8 cellular contexts compared by ENCODE assay signal in the genomic region with DNA sequence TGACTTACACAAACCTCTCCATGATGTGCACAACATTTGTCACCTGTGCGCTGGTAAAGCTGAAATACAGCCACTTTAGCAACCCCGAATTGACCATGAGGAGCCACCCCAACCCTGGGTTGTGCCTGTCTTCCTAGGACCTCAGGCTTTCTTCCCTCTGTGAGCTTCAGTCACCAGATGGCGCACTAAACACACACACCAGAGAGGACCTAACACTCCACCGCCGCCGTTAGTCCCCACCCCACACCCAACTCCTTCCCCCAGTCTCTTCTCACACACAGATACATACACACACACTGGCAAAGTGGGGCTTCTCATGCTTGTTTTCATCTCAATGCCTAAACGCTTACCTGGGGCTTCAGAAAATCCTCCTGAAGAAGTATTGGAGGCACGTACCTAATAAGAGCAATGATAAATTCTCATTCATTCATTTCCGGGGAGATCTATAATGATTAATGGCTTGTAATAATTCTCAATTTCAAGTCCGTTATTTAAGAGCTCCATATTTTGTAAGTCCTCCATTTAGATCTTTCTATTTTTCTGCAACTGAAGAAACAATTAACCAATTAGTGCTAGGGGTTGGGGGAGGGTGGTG. TPM values are rescaled to one million over a fixed set of nuclear protein-coding genes. Genes with fewer than 3 reads are reported as not detected.
DNase-seq lines count a peak whose midpoint lies in the region; ATAC-seq and TF ChIP-seq lines count a peak whose summit lies in the region.

No MANE protein-coding gene starts in this region.

- H3K9me3 Mint-ChIP-seq in activated T-cell treated with anti-CD3 and anti-CD28 coated beads, Interleukin-2, amount 50 U/mL, for 4 hours = no peaks in the 10 kb centered on the region

- peaks cover 46% of the 10 kb centered on the region for H3F3A ChIP-seq in PC-9 (ENCODE audit: insufficient read depth, low read depth)

- H4K91ac ChIP-seq in neuronal stem cell (ENCODE audit: low read depth, low read length, poor library complexity) = no peak overlapping the region

- TF ChIP-seq CTCF in KMS-11 (conservative IDR thresholded peaks at IDR 0.05; ENCODE audit: low read depth, low read length) = peak; percentile 93
- peak; percentile 91 for TF ChIP-seq CTCF in PC-9 (conservative IDR thresholded peaks at IDR 0.05)
- peak; percentile 89 for TF ChIP-seq CTCF in fibroblast of pulmonary artery (IDR thresholded peaks at IDR 0.05; ENCODE audit: low read length, missing control alignments)

- H3K27me3 Mint-ChIP-seq in activated T-cell treated with anti-CD3 and anti-CD28 coated beads, Interleukin-2, amount 50 U/mL, for 4 hours (ENCODE audit: low read depth) = peaks cover 6% of the 10 kb centered on the region

- no peak overlapping the region; the same call in 1 of the 2 replicates for H3K4me2 ChIP-seq in KMS-11
- H3K4me2 ChIP-seq in PC-9 = peak overlapping the region; percentile 48
- H3K4me2 ChIP-seq in neuronal stem cell (ENCODE audit: insufficient read depth, low read length, poor library complexity, severe bottlenecking) = no peak overlapping the region

- H2BK15ac ChIP-seq in neuronal stem cell (ENCODE audit: low read length) = no peak overlapping the region

- peak overlapping the region; percentile 72 for H3K4me3 Mint-ChIP-seq in activated T-cell treated with anti-CD3 and anti-CD28 coated beads, Interleukin-2, amount 50 U/mL, for 4 hours

- H2AK5ac ChIP-seq in neuronal stem cell (ENCODE audit: low read depth, low read length) = no peak overlapping the region

- no peak overlapping the region for H2BK12ac ChIP-seq in neuronal stem cell (ENCODE audit: low read length)

- H3K36me3 ChIP-seq in KMS-11 (ENCODE audit: insufficient read depth) = no peaks in the 10 kb centered on the region
- H3K36me3 ChIP-seq in PC-9 (ENCODE audit: low read depth) = no peaks in the 10 kb centered on the region
- H3K36me3 ChIP-seq in neuronal stem cell (replicated peaks in 1 of 2; ENCODE audit: control insufficient read depth in 2 of 2, insufficient read depth in 2 of 2, low read length in 2 of 2) = peaks cover 0 to 13% of the 10 kb centered on the region in 2 donors
- H3K36me3 ChIP-seq in stomach smooth muscle (ENCODE audit: control insufficient read depth in 2 of 2, insufficient read depth in 2 of 2, low read length in 2 of 2) = no peaks in the 10 kb centered on the region

- no peak overlapping the region for H3K4me3 ChIP-seq in KMS-11 (IDR thresholded peaks at IDR 0.05; ENCODE audit: insufficient read depth, low read depth, low read length)
- H3K4me3 ChIP-seq in PC-9 = no peak overlapping the region
- H3K4me3 ChIP-seq in fibroblast of pulmonary artery (replicated peaks; ENCODE audit: low read depth, low read length) = peak overlapping the region; percentile 25
- H3K4me3 ChIP-seq in neuronal stem cell (ENCODE audit: low read length in 2 of 2) = no peak overlapping the region
- H3K4me3 ChIP-seq in stomach smooth muscle (ENCODE audit: low read length in 2 of 2) = peak overlapping the region; percentile 66 to 70

- H3K4me1 Mint-ChIP-seq in activated T-cell treated with anti-CD3 and anti-CD28 coated beads, Interleukin-2, amount 50 U/mL, for 4 hours (ENCODE audit: low read depth) = peaks cover 15% of the 10 kb centered on the region

- no CpG with 5 or more reads among the region's 10 CpGs for WGBS in neuronal stem cell (ENCODE audit: extremely low coverage in 2 of 2, insufficient read length in 2 of 2, insufficient replicate concordance in 1 of 2), 2 donors

- H3K79me2 ChIP-seq in KMS-11 (ENCODE audit: insufficient read depth, low read depth) (no peaks in the 10 kb centered on the region), PC-9 (ENCODE audit: low read depth) (0 out of 2 replicates have a peak, but pooled peaks cover 6% of the 10 kb centered on the region)

- no peak overlapping the region for H3K9ac ChIP-seq in KMS-11
- no peak overlapping the region for H3K9ac ChIP-seq in neuronal stem cell (ENCODE audit: low read depth, low read length, poor library complexity)
- peak overlapping the region; percentile 25 to 29 for H3K9ac ChIP-seq in stomach smooth muscle (ENCODE audit: low read length in 2 of 2)

- CTCF ChIA-PET in PC-9 (lab: Charles Lee) = interaction anchor here (0.6 to 2.6 kb wide), 9 partner anchors 11 to 523 kb away, joined by 3 to 16 read pairs (median 6); no protein-coding TSS in a partner anchor

- H2BK5ac ChIP-seq in neuronal stem cell (ENCODE audit: low read length) = no peak overlapping the region

- no peaks in the 10 kb centered on the region for H3K9me3 ChIP-seq in PC-9 (ENCODE audit: insufficient read depth, low read depth)
- H3K9me3 ChIP-seq in neuronal stem cell (replicated peaks in 1 of 2; ENCODE audit: control insufficient read depth in 2 of 2, insufficient read depth in 1 of 2, low read depth in 1 of 2, low read length in 2 of 2) = peaks cover 0 to 15% of the 10 kb centered on the region in 2 donors
- H3K9me3 ChIP-seq in stomach smooth muscle (ENCODE audit: control insufficient read depth in 2 of 2, low read length in 2 of 2) = no peaks in the 10 kb centered on the region

- no peaks in the 10 kb centered on the region for H3K36me3 Mint-ChIP-seq in activated T-cell treated with anti-CD3 and anti-CD28 coated beads, Interleukin-2, amount 50 U/mL, for 4 hours (ENCODE audit: insufficient read depth)

- H3K27me3 ChIP-seq in KMS-11 (ENCODE audit: insufficient read depth, low read depth) (no peaks in the 10 kb centered on the region), PC-9 (ENCODE audit: insufficient read depth, low read depth) (no peaks in the 10 kb centered on the region), neuronal stem cell (ENCODE audit: control insufficient read depth in 3 of 3, insufficient read depth in 3 of 3, low read depth in 1 of 3, low read length in 3 of 3) (no peaks in the 10 kb centered on the region), stomach smooth muscle (ENCODE audit: control insufficient read depth in 1 of 2, insufficient read depth in 2 of 2, low read length in 2 of 2) (no peaks in the 10 kb centered on the region)

- H3K79me1 ChIP-seq in neuronal stem cell (ENCODE audit: low read depth, low read length) = no peaks in the 10 kb centered on the region

- no peak overlapping the region for H3K4ac ChIP-seq in neuronal stem cell (ENCODE audit: low read length)

- peak; percentile 53 for DNase-seq in DMS79 treated with DMSO at 0.1 percent for 48 hours (lab: John Stamatoyannopoulos, UW)
- peak; percentile 70 to 87 for DNase-seq in PC-9
- DNase-seq in activated T-cell treated with anti-CD3 and anti-CD28 coated beads, Interleukin-2, amount 50 U/mL, for 4 hours = peak; percentile 75
- peak; percentile 94 for DNase-seq in fibroblast of pulmonary artery (ENCODE audit: low read depth)
- peak; percentile 83 for DNase-seq in neuronal stem cell (ENCODE audit: low spot score)

- H2AFZ ChIP-seq in KMS-11 (ENCODE audit: low read depth) (peak overlapping the region; percentile 21; the same call in 1 of the 2 replicates), PC-9 (no peak overlapping the region), neuronal stem cell (ENCODE audit: low read length) (peak overlapping the region; percentile 81)

- H3K27ac ChIP-seq in KMS-11 (no peak overlapping the region), PC-9 (0 out of 2 replicates have a peak overlapping the region, but pooled peaks have one; percentile 16), neuronal stem cell (replicated peaks; ENCODE audit: low read length) (no peak overlapping the region), stomach smooth muscle (ENCODE audit: low read length) (no peak overlapping the region)

- H3K4me1 ChIP-seq in KMS-11 (ENCODE audit: low read depth, poor library complexity, severe bottlenecking) (peaks cover 16% of the 10 kb centered on the region), PC-9 (replicated peaks; ENCODE audit: insufficient read depth) (peaks cover 76% of the 10 kb centered on the region), neuronal stem cell (ENCODE audit: control insufficient read depth in 2 of 2, insufficient read depth in 1 of 2, low read depth in 1 of 2, low read length in 2 of 2) (peaks cover 16 to 22% of the 10 kb centered on the region in 2 donors), stomach smooth muscle (ENCODE audit: control insufficient read depth, insufficient read depth, low read length) (peaks cover 54% of the 10 kb centered on the region)

- BruUV-seq in PC-9 (replicated peaks; lab: Mats Ljungman, UMichigan) = no TSS peak

- ATAC-seq in GM21825 (IDR thresholded peaks at IDR 0.05; ENCODE audit: unreplicated experiment) = peak; percentile 88
- peak; percentile 97 to 99 for ATAC-seq in activated T-cell treated with anti-CD3 and anti-CD28 coated beads, Interleukin-2, amount 50 U/mL, for 4 hours

- H3K23ac ChIP-seq in neuronal stem cell (ENCODE audit: low read depth, low read length, poor library complexity) = no peak overlapping the region

- no peak overlapping the region for H4K8ac ChIP-seq in neuronal stem cell (ENCODE audit: low read depth, low read length)

- no peak overlapping the region for H2BK120ac ChIP-seq in neuronal stem cell (ENCODE audit: low read depth, low read length)

- H4K20me1 ChIP-seq in KMS-11 (ENCODE audit: insufficient read depth) (no peaks in the 10 kb centered on the region), PC-9 (ENCODE audit: insufficient read depth) (no peaks in the 10 kb centered on the region)

- no peak overlapping the region for H3K14ac ChIP-seq in neuronal stem cell (ENCODE audit: low read length)

- intact Hi-C loops in PC-9 (cut with micrococcal nuclease; ENCODE audit: unreplicated experiment) = loop anchor here (1.0 to 5.0 kb wide), 8 partner anchors 56 to 984 kb away; no protein-coding TSS in a partner anchor

- no peaks in the 10 kb centered on the region for H3K9me2 ChIP-seq in PC-9 (ENCODE audit: insufficient read depth)

- POLR2A ChIA-PET in PC-9 (lab: Charles Lee; ENCODE audit: unreplicated experiment) = interaction anchor here (0.6 to 0.7 kb wide), 5 partner anchors 11 to 937 kb away, joined by 3 to 12 read pairs (median 6); no protein-coding TSS in a partner anchor

- H3K18ac ChIP-seq in neuronal stem cell (ENCODE audit: low read length) = no peak overlapping the region

RNA-seq across cellular contexts. Expression of a gene that starts 2.1 kb away (rescaled TPM):
- 142 and 162 TPM in 2 replicates for total RNA-seq in PC-9 (2021)
- under 1 TPM; 0.16 to 0.43 (median 0.30) TPM for total RNA-seq in activated T-cell treated with anti-CD3 and anti-CD28 coated beads, Interleukin-2, amount 50 U/mL, for 4 hours
- polyA plus RNA-seq in neuronal stem cell (2013, experiment 1 of 2) = 10.8 TPM
- polyA plus RNA-seq in neuronal stem cell (2013, experiment 2 of 2) = 10.7 TPM

Comparison
In these comparisons a context has a peak if more than half of its experiments do, and no peak if none do; other contexts are left out.
1. H3K4me3 ChIP-seq: peak in fibroblast of pulmonary artery (single experiment) and stomach smooth muscle (2 of 2); none in KMS-11 (single experiment), PC-9 (single experiment) and neuronal stem cell (0 of 2).
2. H3K9ac ChIP-seq: peak in stomach smooth muscle (2 of 2); none in KMS-11 (single experiment) and neuronal stem cell (single experiment).
3. RNA of a gene that starts 2.1 kb away (total RNA-seq): 142 to 162 TPM in PC-9; 0.16 to 0.43 TPM in activated T-cell treated with anti-CD3 and anti-CD28 coated beads, Interleukin-2, amount 50 U/mL, for 4 hours; every median in the first group is over 100 times any median in the second.
4. Peak in every context shown above with its lines, with median percentiles within 50 percentile points of each other: DNase-seq and CTCF ChIP-seq.